ENCODE assay signal across 24 cellular contexts in the genomic region with DNA sequence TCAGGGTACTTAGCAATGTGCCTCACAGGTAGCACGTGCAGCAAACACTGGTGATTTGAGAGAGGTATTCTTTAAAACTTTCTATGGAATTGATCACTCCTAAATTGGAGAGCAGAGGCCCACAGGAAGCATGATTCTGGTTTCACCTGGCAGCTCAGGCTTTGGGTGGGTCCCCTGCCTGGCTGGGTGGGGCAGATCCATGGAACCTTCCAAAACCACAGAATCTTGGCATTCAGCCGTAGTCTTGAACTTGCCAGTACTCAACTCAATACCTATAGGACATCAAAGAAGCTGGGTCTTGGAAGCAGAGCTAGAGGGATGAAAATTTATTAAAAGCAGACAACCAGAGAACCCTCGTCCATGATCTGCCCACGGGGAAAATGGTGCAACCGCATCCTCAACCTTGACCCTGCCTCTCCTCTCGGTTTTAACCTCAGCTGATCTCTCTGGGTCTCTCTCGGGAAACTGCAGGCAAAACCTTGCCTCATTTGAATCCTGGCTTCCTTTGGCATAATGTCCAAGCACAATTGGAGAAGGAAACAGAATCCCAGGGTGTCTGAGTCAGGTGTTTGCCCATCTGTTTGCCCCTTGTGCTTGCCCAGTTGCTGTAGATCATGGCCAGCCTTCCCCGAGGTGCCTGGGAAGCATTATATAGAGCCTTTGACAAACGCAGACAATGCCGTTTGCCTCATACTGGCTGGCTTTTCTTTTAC. TPM values are rescaled to one million over a fixed set of nuclear protein-coding genes. Genes with fewer than 3 reads are reported as not detected.
"Had no signal": no experiment of that assay in that cellular context is flagged by ENCODE, and none has a peak within 500 bp of the region (broad histone marks: within the 10 kb centered on the region; RNA-seq: fewer than 3 reads in every experiment).

No MANE protein-coding gene starts in this region.

- H3K27ac ChIP-seq: heart left ventricle, neutrophil, sigmoid colon, stomach, thoracic aorta, transverse colon had no signal

- H3K4me3 Mint-ChIP-seq: dendritic cell treated with granulocyte-macrophage colony-stimulating factor and Interleukin-4, amounts not matched to agents 40 ng/mL and 50 ng/mL, for 4 days; naive thymus-derived CD8-positive, alpha-beta T cell had no signal

- H3K9me3 Mint-ChIP-seq: dendritic cell treated with granulocyte-macrophage colony-stimulating factor and Interleukin-4, amounts not matched to agents 40 ng/mL and 50 ng/mL, for 4 days had no signal

- DNase-seq: heart left ventricle; islet precursor cell; mammary epithelial cell; mucosa of descending colon; naive thymus-derived CD8-positive, alpha-beta T cell; posterior cingulate gyrus; sigmoid colon; stimulated activated CD4-positive, alpha-beta T cell treated with anti-CD3 and anti-CD28 coated beads, Interleukin-2, amount 100 ng/mL, for 24 hours; stimulated activated CD4-positive, alpha-beta T cell treated with anti-CD3 and anti-CD28 coated beads, Interleukin-4, amount 100 ng/mL, for 4 hours; stimulated activated naive CD4-positive, alpha-beta T cell; stomach; transverse colon had no signal

- H3K9me3 ChIP-seq: heart left ventricle, mucosa of descending colon, neutrophil, sigmoid colon, stomach, thoracic aorta, transverse colon had no signal

- H3K27ac Mint-ChIP-seq: dendritic cell treated with granulocyte-macrophage colony-stimulating factor and Interleukin-4, amounts not matched to agents 40 ng/mL and 50 ng/mL, for 4 days had no signal

- ATAC-seq: heart left ventricle; left lobe of liver; mucosa of descending colon; naive thymus-derived CD8-positive, alpha-beta T cell had no signal

- H3K36me3 ChIP-seq: heart left ventricle, neutrophil, sigmoid colon, stomach, thoracic aorta, transverse colon had no signal

- H3K36me3 Mint-ChIP-seq: naive thymus-derived CD8-positive, alpha-beta T cell had no signal

- H3K4me1 ChIP-seq: heart left ventricle, sigmoid colon, stomach, transverse colon had no signal

- H3K4me1 Mint-ChIP-seq: naive thymus-derived CD8-positive, alpha-beta T cell had no signal

- H3K4me3 ChIP-seq: heart left ventricle, mucosa of descending colon, sigmoid colon, skin epidermis, stomach, thoracic aorta, transverse colon had no signal

RNA-seq across cellular contexts. Expression of a gene that starts 22.9 kb away (rescaled TPM):
- total RNA-seq: epithelial cell of proximal tubule; fibroblast of lung; frontal cortex; glomerular endothelial cell; heart left ventricle; left lobe of liver; mammary epithelial cell; mucosa of descending colon; naive thymus-derived CD8-positive, alpha-beta T cell; osteoblast; pulmonary artery endothelial cell; sigmoid colon; stomach; thoracic aorta; transverse colon; urinary bladder had no signal
